1 cellular context compared by ENCODE assay signal in the genomic region with DNA sequence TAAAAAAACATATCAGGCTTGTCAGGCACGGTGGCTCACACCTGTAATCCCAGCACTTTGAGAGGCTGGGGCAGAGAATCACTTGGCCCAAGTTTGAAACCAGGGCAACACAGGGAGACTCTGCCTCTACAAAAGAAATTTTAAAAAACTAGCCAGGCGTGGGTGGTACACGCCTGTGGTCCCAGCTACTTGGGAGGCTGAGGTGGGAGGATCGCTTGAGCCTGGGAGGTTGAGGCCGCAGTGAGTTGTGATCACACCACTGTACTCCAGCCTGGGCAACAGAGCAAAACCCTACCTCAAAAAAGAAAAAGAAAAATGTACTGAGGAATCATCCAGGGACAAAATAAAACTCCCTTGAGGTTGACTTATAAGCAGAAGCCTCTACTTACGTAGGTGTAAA.
TF ChIP-seq lines count a peak whose summit lies in the region.

No MANE protein-coding gene starts in this region.

TF ChIP-seq in IMR-90, 13 proteins besides CTCF, POLR2A, EP300 and RAD21:
- TF ChIP-seq MAZ (IDR thresholded peaks at IDR 0.05; ENCODE audit: borderline replicate concordance, low read depth, low read length) (no peak), SMC3 (IDR thresholded peaks at IDR 0.05; ENCODE audit: low read depth, low read length) (no peak), CHD1 (IDR thresholded peaks at IDR 0.05; ENCODE audit: low read depth, low read length) (no peak), MAFK (IDR thresholded peaks at IDR 0.05; ENCODE audit: low read depth, low read length) (no peak), RFX5 (IDR thresholded peaks at IDR 0.05; ENCODE audit: low read depth, low read length) (no peak), RCOR1 (IDR thresholded peaks at IDR 0.05; ENCODE audit: insufficient replicate concordance, low read length) (no peak), BHLHE40 (IDR thresholded peaks at IDR 0.05; ENCODE audit: low read depth, low read length) (no peak), MXI1 (IDR thresholded peaks at IDR 0.05; ENCODE audit: borderline replicate concordance, low read depth, low read length) (no peak)
- TF ChIP-seq, protein P1, sequence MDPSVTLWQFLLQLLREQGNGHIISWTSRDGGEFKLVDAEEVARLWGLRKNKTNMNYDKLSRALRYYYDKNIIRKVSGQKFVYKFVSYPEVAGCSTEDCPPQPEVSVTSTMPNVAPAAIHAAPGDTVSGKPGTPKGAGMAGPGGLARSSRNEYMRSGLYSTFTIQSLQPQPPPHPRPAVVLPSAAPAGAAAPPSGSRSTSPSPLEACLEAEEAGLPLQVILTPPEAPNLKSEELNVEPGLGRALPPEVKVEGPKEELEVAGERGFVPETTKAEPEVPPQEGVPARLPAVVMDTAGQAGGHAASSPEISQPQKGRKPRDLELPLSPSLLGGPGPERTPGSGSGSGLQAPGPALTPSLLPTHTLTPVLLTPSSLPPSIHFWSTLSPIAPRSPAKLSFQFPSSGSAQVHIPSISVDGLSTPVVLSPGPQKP (IDR thresholded peaks at IDR 0.05; ENCODE audit: borderline replicate concordance, low read depth, low read length), result no peak
